In the genomic region with DNA sequence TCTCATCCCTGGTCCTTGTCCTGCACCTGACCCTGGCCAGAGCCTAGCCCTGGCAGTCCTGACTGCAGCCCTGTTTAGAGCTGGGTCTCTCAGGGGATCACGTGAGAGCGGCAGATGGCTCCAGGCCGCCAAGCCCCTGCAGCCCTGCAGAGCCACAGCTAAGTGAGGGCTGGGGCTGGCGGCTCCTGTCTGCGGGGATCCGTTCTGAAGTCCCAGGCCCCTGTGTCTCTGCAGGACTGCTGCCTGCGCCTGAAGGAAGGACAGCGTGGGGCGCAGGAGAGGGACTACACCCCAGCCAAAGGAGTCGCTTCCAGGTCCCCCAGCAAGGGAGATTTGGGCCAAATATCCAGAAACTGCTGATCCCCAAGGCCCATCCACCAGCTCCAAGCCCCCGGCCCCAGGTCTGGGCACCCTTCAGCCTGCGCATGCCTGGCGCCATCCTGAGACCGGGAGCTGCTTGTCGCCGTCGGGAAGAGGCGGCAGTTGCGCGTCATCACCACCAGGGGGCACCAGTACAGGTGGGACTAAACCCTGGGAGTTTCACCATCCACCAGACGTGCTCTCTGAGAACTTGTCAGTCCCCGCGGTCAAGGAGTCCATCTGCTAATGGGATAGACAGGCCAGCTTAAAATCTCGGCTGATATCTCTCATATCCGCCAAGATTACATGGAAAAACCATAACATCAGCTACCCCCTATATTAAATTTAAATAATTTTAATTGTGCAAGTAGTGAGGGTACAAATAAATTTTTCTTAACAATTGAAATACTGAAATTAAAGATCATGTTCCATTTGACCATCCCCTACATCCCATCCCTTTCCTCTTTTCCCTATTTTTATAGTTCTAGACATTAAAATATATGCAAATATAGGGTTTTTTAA, we compare ENCODE assay signal across 7 cellular contexts. TPM values are rescaled to one million over a fixed set of nuclear protein-coding genes. Genes with fewer than 3 reads are reported as not detected.
A peak's percentile ranks its signal among the peaks of the same experiment; 100 is the strongest.
DNase-seq lines count a peak whose midpoint lies in the region; TF ChIP-seq lines count a peak whose summit lies in the region.

No MANE protein-coding gene starts in this region.

- TF ChIP-seq CTCF in GM12873 (IDR thresholded peaks at IDR 0.05; ENCODE audit: insufficient read depth, low read depth, low read length, missing control alignments) (peak; percentile 97), HFF-Myc (IDR thresholded peaks at IDR 0.05; ENCODE audit: low read depth, low read length, missing control alignments) (peak; percentile 99), NB4 (IDR thresholded peaks at IDR 0.05; ENCODE audit: low read depth, low read length) (peak; percentile 96), ascending aorta (IDR thresholded peaks at IDR 0.05) (peak; percentile 76 to 99 (median 96))

- H3K4me1 ChIP-seq in ascending aorta, result peaks cover 0 to 3% of the 10 kb centered on the region in 2 donors
- no peaks in the 10 kb centered on the region for H3K4me1 ChIP-seq in skeletal muscle satellite cell (ENCODE audit: control insufficient read depth, insufficient read depth, low read length)

- no peak overlapping the region for H3K27ac ChIP-seq in ascending aorta

- H3K27me3 ChIP-seq in ascending aorta (no peaks in the 10 kb centered on the region), skeletal muscle satellite cell (ENCODE audit: control insufficient read depth, insufficient read depth, low read length) (peaks cover 63% of the 10 kb centered on the region)

- H3K4me2 ChIP-seq in skeletal muscle satellite cell (ENCODE audit: low read length), result peak overlapping the region; percentile 65

- DNase-seq in HFF-Myc (ENCODE audit: extremely low read depth, low read depth) (peak; percentile 48), NB4 (ENCODE audit: low read depth) (peak; percentile 79), SW 1271 (lab: John Stamatoyannopoulos, UW) (peak; percentile 38 to 78), ascending aorta (ENCODE audit: low spot score in 2 of 2) (peak in 1 of 2 donors; percentile 89), iPS DF 19.7 (ENCODE audit: low read depth, low spot score) (peak; percentile 75)

- no peak overlapping the region for H3K4me3 ChIP-seq in HFF-Myc (replicated peaks; ENCODE audit: low read depth, low read length)
- no peak overlapping the region for H3K4me3 ChIP-seq in NB4 (ENCODE audit: low read depth, low read length)
- no peak overlapping the region for H3K4me3 ChIP-seq in ascending aorta
- no peak overlapping the region for H3K4me3 ChIP-seq in skeletal muscle satellite cell (ENCODE audit: low read length)

- no peak for TF ChIP-seq POLR2A in NB4 (IDR thresholded peaks at IDR 0.05; ENCODE audit: extremely low read depth, insufficient read length)

- intact Hi-C loops in ascending aorta (cut with DNase I), result loop anchor here (5.0 kb wide), 1 partner anchor 34 kb away; no protein-coding TSS in a partner anchor

- H3K36me3 ChIP-seq in ascending aorta (no peaks in the 10 kb centered on the region), skeletal muscle satellite cell (ENCODE audit: insufficient read depth, low read length) (no peaks in the 10 kb centered on the region)

- H3K9ac ChIP-seq in skeletal muscle satellite cell (ENCODE audit: low read depth, low read length), result no peak overlapping the region

- H3K9me3 ChIP-seq in ascending aorta (no peaks in the 10 kb centered on the region), skeletal muscle satellite cell (replicated peaks; ENCODE audit: low read length) (no peaks in the 10 kb centered on the region)

RNA-seq across cellular contexts. Expression of gene GHRHR, which starts 25.1 kb away (rescaled TPM):
- not detected for total RNA-seq in ascending aorta
- total RNA-seq in skeletal muscle satellite cell (2012; rRNA removed), result not detected in 2 replicates

RNA-seq across cellular contexts. Expression of gene AQP1, which starts 27.0 kb away (rescaled TPM):
- total RNA-seq in ascending aorta, result 2,113 TPM
- under 0.01 and 3.5 TPM in 2 replicates for total RNA-seq in skeletal muscle satellite cell (2012; rRNA removed)
